In the genomic region with DNA sequence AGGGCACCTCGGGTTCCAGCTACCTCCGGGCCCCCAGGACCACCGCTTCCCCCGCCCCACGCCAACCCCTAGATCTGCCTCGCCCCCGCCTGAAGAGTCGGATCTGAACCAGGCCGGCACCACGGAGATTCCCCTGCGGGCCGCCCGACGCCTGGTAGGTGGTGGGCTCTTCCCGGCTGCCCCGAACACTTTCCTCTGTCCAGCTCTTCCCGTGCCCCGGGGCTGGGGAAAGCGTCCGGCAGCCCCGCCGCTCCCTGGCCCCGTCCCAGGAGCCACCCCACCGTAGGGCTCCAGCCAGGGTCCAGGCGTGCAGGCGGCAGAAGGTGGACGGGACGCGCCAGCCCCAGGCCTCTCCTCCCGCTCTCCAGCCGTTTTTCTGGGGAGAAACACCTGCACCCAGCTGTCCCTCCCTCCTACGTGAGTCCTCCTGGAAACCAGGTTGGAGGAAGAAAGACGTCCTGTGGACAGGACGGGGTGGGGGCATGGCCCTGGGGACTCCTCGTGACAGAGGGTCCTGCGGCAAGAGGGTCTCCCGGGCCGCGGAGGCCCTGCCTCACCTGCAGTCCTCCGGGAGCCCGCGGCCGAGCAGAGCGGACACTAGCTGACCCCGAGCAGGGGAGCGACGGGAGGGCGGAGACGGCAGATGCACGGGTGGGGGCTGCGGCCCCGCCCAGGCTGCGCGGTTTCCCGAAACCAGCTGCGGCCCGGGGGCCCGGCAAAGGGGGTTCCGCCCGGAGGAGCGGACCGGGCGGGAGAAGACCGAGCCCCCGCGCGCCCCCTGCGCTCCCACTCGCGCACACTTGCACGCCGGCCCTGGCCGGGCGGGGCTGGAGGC, we compare ENCODE assay signal across 10 cellular contexts. TPM values are rescaled to one million over a fixed set of nuclear protein-coding genes. Genes with fewer than 3 reads are reported as not detected.
DNase-seq lines count a peak whose midpoint lies in the region; ATAC-seq, FAIRE-seq and TF ChIP-seq lines count a peak whose summit lies in the region.
"Had no signal": no experiment of that assay in that cellular context is flagged by ENCODE, and none has a peak within 500 bp of the region (broad histone marks: within the 10 kb centered on the region; RNA-seq: fewer than 3 reads in every experiment).

Gene TMEM176B (minus strand): TSS at position 624 of the 835 bp plus-strand sequence. CDS start 3,795 bp downstream, outside the sequence.

- peaks cover 51% of the 10 kb centered on the region for H3K27me3 Mint-ChIP-seq in CD8-positive, alpha-beta T cell (ENCODE audit: low read depth)
- peaks cover 36 to 52% of the 10 kb centered on the region in 2 donors for H3K27me3 Mint-ChIP-seq in T-cell

- POLR2A ChIA-PET in CD8-positive, alpha-beta T cell (lab: Charles Lee): no interaction called here
- POLR2A ChIA-PET in T-cell (lab: Charles Lee): no interaction called here

- H3K27ac ChIP-seq in CD8-positive, alpha-beta T cell (ENCODE audit: low read depth, low read length): no peak within 1 kb of the TSS
- H3K27ac ChIP-seq in pancreas (peak within 1 kb of the TSS in 3 of 4 donors; percentile 10 to 37 (median 15)), Karpas-422 (ENCODE audit: low read length) (no peak within 1 kb of the TSS)
- H3K27ac ChIP-seq: HL-60 had no signal

- peak within 1 kb of the TSS; percentile 48 for H3K4me3 ChIP-seq in CD8-positive, alpha-beta T cell (ENCODE audit: low read depth, low read length)
- H3K4me3 ChIP-seq in pancreas (peak within 1 kb of the TSS; percentile 44 to 70 (median 62)), Karpas-422 (ENCODE audit: low read length) (no peak within 1 kb of the TSS)

- H3K4me3 Mint-ChIP-seq in CD8-positive, alpha-beta T cell: peak within 1 kb of the TSS; percentile 74
- H3K4me3 Mint-ChIP-seq in T-cell: peak within 1 kb of the TSS; percentile 57 to 77 (median 65)

- WGBS in pancreas, 2 donors: 11 to 13% methylated on average over 69 to 74 of the region's 74 CpGs

- H3K9me3 ChIP-seq in CD8-positive, alpha-beta T cell (ENCODE audit: low read length): no peaks in the 10 kb centered on the region
- H3K9me3 ChIP-seq in pancreas (no peaks in the 10 kb centered on the region), Karpas-422 (ENCODE audit: low read length) (no peaks in the 10 kb centered on the region)

- H3K4me2 ChIP-seq in Karpas-422 (ENCODE audit: low read depth, low read length, poor library complexity, severe bottlenecking): no peak within 1 kb of the TSS

- no peaks in the 10 kb centered on the region for H3K79me2 ChIP-seq in Karpas-422 (ENCODE audit: low read length)

- peaks cover 6% of the 10 kb centered on the region for H3K9me3 Mint-ChIP-seq in CD8-positive, alpha-beta T cell
- H3K9me3 Mint-ChIP-seq in T-cell: peaks cover 4 to 9% (median 5%) of the 10 kb centered on the region in 3 donors
- H3K9me3 Mint-ChIP-seq: T-helper 1 cell treated with Interleukin-12 subunit alpha and Interleukin-12 subunit beta and Interleukin-4 antibody, amounts not matched to agents 30 μg/mL and 1 μg/mL, for 36 hours had no signal

- no peak within 1 kb of the TSS for H3K9ac ChIP-seq in Karpas-422 (ENCODE audit: low read length)

- H3K27ac Mint-ChIP-seq in CD8-positive, alpha-beta T cell: no peak within 1 kb of the TSS
- H3K27ac Mint-ChIP-seq in T-cell: no peak within 1 kb of the TSS
- H3K27ac Mint-ChIP-seq: T-helper 1 cell treated with Interleukin-12 subunit alpha and Interleukin-12 subunit beta and Interleukin-4 antibody, amounts not matched to agents 30 μg/mL and 1 μg/mL, for 36 hours had no signal

- CTCF ChIA-PET in CD8-positive, alpha-beta T cell (lab: Charles Lee): interaction anchor here (2.0 kb wide), 1 partner anchor 21 kb away, joined by 5 read pairs; no protein-coding TSS in a partner anchor
- CTCF ChIA-PET in T-cell (lab: Charles Lee): interaction anchor here in 1 of 2 donors (0.5 kb wide), 1 partner anchor 14 kb away, joined by 3 read pairs; no protein-coding TSS in a partner anchor

- no peaks in the 10 kb centered on the region for H3K36me3 ChIP-seq in CD8-positive, alpha-beta T cell (ENCODE audit: insufficient read depth, low read length)
- H3K36me3 ChIP-seq in pancreas (no peaks in the 10 kb centered on the region), Karpas-422 (ENCODE audit: insufficient read depth, low read length) (no peaks in the 10 kb centered on the region)

- peaks cover 12% of the 10 kb centered on the region for H3K4me1 Mint-ChIP-seq in CD8-positive, alpha-beta T cell (ENCODE audit: low read depth)
- peaks cover 8 to 15% (median 13%) of the 10 kb centered on the region in 3 donors for H3K4me1 Mint-ChIP-seq in T-cell

- H4K20me1 ChIP-seq in Karpas-422 (ENCODE audit: insufficient read depth, low read depth, low read length): no peaks in the 10 kb centered on the region

- no peak within 1 kb of the TSS for H2AFZ ChIP-seq in Karpas-422 (ENCODE audit: low read length)

- no peak for FAIRE-seq in pancreas (lab: Jason Lieb, UNC)

- intact Hi-C loops in CD8-positive, alpha-beta T cell (cut with DNase I, micrococcal nuclease): no loop called here
- intact Hi-C loops in left cardiac atrium (cut with DNase I): no loop called here
- intact Hi-C loops in pancreas (cut with DNase I): no loop called here

- no peak for TF ChIP-seq CTCF in CD8-positive, alpha-beta T cell (IDR thresholded peaks at IDR 0.05)
- no peak for TF ChIP-seq CTCF in pancreas (IDR thresholded peaks at IDR 0.05)

- H3K36me3 Mint-ChIP-seq in CD8-positive, alpha-beta T cell: no peaks in the 10 kb centered on the region
- H3K36me3 Mint-ChIP-seq in T-cell: no peaks in the 10 kb centered on the region

- H3K9me2 ChIP-seq in Karpas-422 (replicated peaks; ENCODE audit: insufficient read depth, low read length): no peaks in the 10 kb centered on the region

- ATAC-seq in CD8-positive, alpha-beta T cell: peak; percentile 54
- peak in 2 of 4 experiments; percentile 52 to 59 for ATAC-seq in T-cell (replicated peaks in 1 of 4)
- ATAC-seq in left cardiac atrium: peak; percentile 88 to 89
- ATAC-seq in pancreas: peak; percentile 84 to 91 (median 86)

- DNase-seq in CD8-positive, alpha-beta T cell: peak in 1 of 7 experiments; percentile 25
- DNase-seq in T-cell (peak in 1 of 34 experiments; percentile 7), left cardiac atrium (peak; percentile 82), pancreas (peak in 5 of 6 donors; percentile 45 to 80 (median 65)), Karpas-422 (no peak), GM19240 (ENCODE audit: insufficient read length, low spot score) (no peak), H4 (ENCODE audit: low spot score) (no peak), T1000 (lab: John Stamatoyannopoulos, UW) (no peak)

- H3K4me1 ChIP-seq in CD8-positive, alpha-beta T cell (ENCODE audit: insufficient read depth, low read length): peaks cover 17% of the 10 kb centered on the region
- H3K4me1 ChIP-seq in pancreas (peaks cover 0 to 4% (median 0%) of the 10 kb centered on the region in 3 donors), Karpas-422 (ENCODE audit: low read length) (peaks cover 4% of the 10 kb centered on the region)

- peaks cover 16% of the 10 kb centered on the region for H3K27me3 ChIP-seq in CD8-positive, alpha-beta T cell (ENCODE audit: insufficient read depth, low read length)
- no peaks in the 10 kb centered on the region for H3K27me3 ChIP-seq in pancreas
- H3K27me3 ChIP-seq in Karpas-422 (ENCODE audit: low read length): no peaks in the 10 kb centered on the region

RNA-seq across cellular contexts. Expression of gene TMEM176B, which starts in this region (rescaled TPM):
- not detected for total RNA-seq in CD8-positive, alpha-beta T cell
- total RNA-seq in T-cell (under 1 TPM in 4 of 5 donors, not detected in 1; 0.30 to 0.92 (median 0.63) TPM), left cardiac atrium (100 to 1,000 TPM; 125 to 241 TPM), pancreas (10 to 100 TPM; 20.9 to 41.2 (median 30.5) TPM)
- 10 to 100 TPM; 16.4 to 83.9 TPM for polyA plus RNA-seq in pancreas
- total RNA-seq in Karpas-422 (2014; rRNA removed; shearing (Covaris generic); ENCODE audit: low replicate concordance): not detected in 2 replicates
- total RNA-seq in H4 (2014; rRNA removed; shearing (Covaris generic)): 0.27 and 0.76 TPM in 2 replicates

Comparison
In these comparisons a context has a peak if more than half of its experiments do, and no peak if none do; other contexts are left out.
1. RNA of gene TMEM176B (total RNA-seq): 125 to 241 TPM in left cardiac atrium and 20.9 to 41.2 TPM in pancreas; 0.30 to 0.92 TPM in T-cell, 0.27 to 0.76 TPM in H4, not detected in CD8-positive, alpha-beta T cell and not detected in Karpas-422; every median in the first group is over 10 times any median in the second.
2. Peak in ATAC-seq and H3K4me3 ChIP-seq in CD8-positive, alpha-beta T cell; RNA of the gene not detected or under 1 TPM.
3. DNase-seq: peak in left cardiac atrium (single experiment) and pancreas (5 of 6); none in Karpas-422 (single experiment), GM19240 (single experiment), H4 (single experiment) and T1000 (single experiment).
4. H3K27ac ChIP-seq: peak in pancreas (3 of 4); none in CD8-positive, alpha-beta T cell (single experiment) and Karpas-422 (single experiment).